Comparison of ENCODE assay signal across 1 cellular context in genomic region chr7:141012696-141013344, GRCh38.
TF ChIP-seq lines count a peak whose summit lies in the region.

No MANE protein-coding gene starts in this region.

TF ChIP-seq in GM12878, 131 proteins besides CTCF, POLR2A, EP300 and RAD21 (continued from another document):
- TF ChIP-seq ZNF592 (IDR thresholded peaks at IDR 0.05): no peak
- no peak for TF ChIP-seq KDM1A (IDR thresholded peaks at IDR 0.05; ENCODE audit: borderline replicate concordance)
- no peak for TF ChIP-seq EED (IDR thresholded peaks at IDR 0.05; ENCODE audit: low read depth)
- TF ChIP-seq CEBPZ (IDR thresholded peaks at IDR 0.05; ENCODE audit: low read depth, low read length): no peak
- no peak for TF ChIP-seq ATF7 (IDR thresholded peaks at IDR 0.05; ENCODE audit: low read depth)
- no peak for TF ChIP-seq RFX5 (IDR thresholded peaks at IDR 0.05; ENCODE audit: low read depth, low read length)
- TF ChIP-seq JUNB (IDR thresholded peaks at IDR 0.05): no peak
- no peak for TF ChIP-seq E4F1 (IDR thresholded peaks at IDR 0.05; ENCODE audit: borderline replicate concordance, partially characterized antibody)
- TF ChIP-seq ZBTB33 (IDR thresholded peaks at IDR 0.05): no peak
- no peak for TF ChIP-seq CREB1 (IDR thresholded peaks at IDR 0.05; ENCODE audit: low read depth)
- TF ChIP-seq ATF2 (IDR thresholded peaks at IDR 0.05; ENCODE audit: low read length): no peak
- TF ChIP-seq ASH2L (IDR thresholded peaks at IDR 0.05; ENCODE audit: borderline replicate concordance, low read depth): no peak
- no peak for TF ChIP-seq IRF4 (IDR thresholded peaks at IDR 0.05; ENCODE audit: low read depth, low read length)
